Comparison of ENCODE assay signal across 15 cellular contexts in genomic region chr6:31053187-31053586, GRCh38. TPM values are rescaled to one million over a fixed set of nuclear protein-coding genes. Genes with fewer than 3 reads are reported as not detected.
DNase-seq lines count a peak whose midpoint lies in the region; ATAC-seq, FAIRE-seq and TF ChIP-seq lines count a peak whose summit lies in the region.
"Not testable (repeated sequence)": the region's sequence is repeated elsewhere in the genome, so short reads cannot be mapped to it uniquely, and the experiment has no call there.
"Had no signal": no experiment of that assay in that cellular context is flagged by ENCODE, and none has a peak within 500 bp of the region (broad histone marks: within the 10 kb centered on the region; RNA-seq: fewer than 3 reads in every experiment).

No MANE protein-coding gene starts in this region.

- not testable (repeated sequence) for TF ChIP-seq POLR2A in GM12891 (IDR thresholded peaks at IDR 0.05; ENCODE audit: low read depth, low read length)
- TF ChIP-seq POLR2A in GM12878 (IDR thresholded peaks at IDR 0.05; ENCODE audit: low read depth, low read length) = peak; percentile 29; the same call in 1 of the 2 replicates

- SMC1A ChIA-PET in GM12878 (lab: Charles Lee; ENCODE audit: uncharacterized antibody, unreplicated experiment) = not testable (repeated sequence)

- WGBS in GM12878 (ENCODE audit: insufficient coverage, insufficient replicate concordance, low lambda C conversion rate, missing lambda C conversion rate) = 0% methylated on average over 4 of the region's 4 CpGs

- H3K4me1 Mint-ChIP-seq in GM23338 = peaks cover 10% of the 10 kb centered on the region
- H3K4me1 Mint-ChIP-seq in T-helper 17 cell = not testable (repeated sequence)
- peaks cover 11% of the 10 kb centered on the region for H3K4me1 Mint-ChIP-seq in memory B cell
- peaks cover 15% of the 10 kb centered on the region for H3K4me1 Mint-ChIP-seq in stimulated activated memory B cell treated with anti-CD40 and anti-IgM and Interleukin-4, amounts not matched to agents 10 μg/mL and 1 μg/mL and 100 μg/mL, for 72 hours

- DNase-seq in GM10248 (ENCODE audit: extremely low spot score) = peak; percentile 35
- not testable (repeated sequence) for DNase-seq in GM12891 (ENCODE audit: insufficient read length, low spot score); GM23338 (ENCODE audit: low spot score); T-helper 17 cell; GM12878 (ENCODE audit: low read depth, low spot score); memory B cell (ENCODE audit: low spot score in 2 of 2)

- not testable (repeated sequence) for H3K9me2 ChIP-seq in GM23338 (ENCODE audit: insufficient read depth)

- CTCF ChIA-PET in GM10248 (lab: Yijun Ruan, JAX) = interaction anchor here (1.0 to 3.3 kb wide), 7 partner anchors 9 to 105 kb away, joined by 4 to 10 read pairs (median 5); no protein-coding TSS in a partner anchor
- CTCF ChIA-PET in GM12878 (lab: Yijun Ruan, JAX) = interaction anchor here (0.7 to 1.0 kb wide), 3 partner anchors 9 to 26 kb away, joined by 3 to 4 read pairs (median 4); no protein-coding TSS in a partner anchor

- H3K27ac ChIP-seq in BLaER1 = peak overlapping the region; percentile 67
- H3K27ac ChIP-seq in GM23338 (ENCODE audit: low read depth); GM12878 (ENCODE audit: control insufficient read depth, insufficient read depth): not testable (repeated sequence)

- FAIRE-seq in GM12891 (lab: Jason Lieb, UNC); GM12878 (lab: Jason Lieb, UNC): not testable (repeated sequence)

- peak overlapping the region; percentile 77 for H3K4me2 ChIP-seq in BLaER1
- not testable (repeated sequence) for H3K4me2 ChIP-seq in GM23338
- peak overlapping the region; percentile 38; the same call in 1 of the 2 replicates for H3K4me2 ChIP-seq in GM12878 (ENCODE audit: control insufficient read depth, insufficient read depth)

- ATAC-seq in GM23338; T-helper 17 cell; stimulated activated memory B cell treated with anti-CD40 and anti-IgM and Interleukin-4, amounts not matched to agents 10 μg/mL and 1 μg/mL and 100 μg/mL, for 72 hours: not testable (repeated sequence)
- peak; percentile 44 for ATAC-seq in GM12878
- peak; percentile 63 for ATAC-seq in memory B cell (ENCODE audit: low read depth)

- H3K4me3 ChIP-seq in BLaER1 (peak overlapping the region; percentile 61), GM12878 (peak overlapping the region; percentile 48)
- H3K4me3 ChIP-seq in GM23338 = not testable (repeated sequence)

- H3K36me3 ChIP-seq in BLaER1 = peaks cover 30% of the 10 kb centered on the region
- not testable (repeated sequence) for H3K36me3 ChIP-seq in GM23338 (ENCODE audit: insufficient read depth); GM12878 (ENCODE audit: control insufficient read depth in 2 of 2, insufficient read depth in 2 of 2, low read length in 1 of 2)

- not testable (repeated sequence) for TF ChIP-seq RAD21 in GM12878 (IDR thresholded peaks at IDR 0.05; ENCODE audit: insufficient read depth, low read depth, low read length)

- H3K27me3 ChIP-seq in BLaER1; GM23338 (ENCODE audit: insufficient read depth); GM12878 (replicated peaks in 1 of 2; ENCODE audit: control insufficient read depth in 2 of 2, insufficient read depth in 2 of 2, low read length in 1 of 2): not testable (repeated sequence)

- not testable (repeated sequence) for H3K4me3 Mint-ChIP-seq in GM23338, T-helper 17 cell
- H3K4me3 Mint-ChIP-seq in memory B cell = peak overlapping the region; percentile 11
- H3K4me3 Mint-ChIP-seq in stimulated activated memory B cell treated with anti-CD40 and anti-IgM and Interleukin-4, amounts not matched to agents 10 μg/mL and 1 μg/mL and 100 μg/mL, for 72 hours = peak overlapping the region; percentile 16

- peaks cover 22% of the 10 kb centered on the region for H3K4me1 ChIP-seq in BLaER1
- H3K4me1 ChIP-seq in GM23338 (ENCODE audit: insufficient read depth); GM12878 (ENCODE audit: control insufficient read depth, insufficient read depth, low read length): not testable (repeated sequence)

- not testable (repeated sequence) for TF ChIP-seq CTCF in GM10248 (IDR thresholded peaks at IDR 0.05; ENCODE audit: control extremely low read depth, extremely low read depth, low read depth, missing control alignments); GM23338 (conservative IDR thresholded peaks at IDR 0.05; ENCODE audit: low read depth in 2 of 2); GM12878 (IDR thresholded peaks at IDR 0.05 in 2 of 3, conservative IDR thresholded peaks at IDR 0.05 in 1 of 3; ENCODE audit: control insufficient read depth in 2 of 3, extremely low read depth in 1 of 3, insufficient read depth in 1 of 3, low read depth in 3 of 3, low read length in 3 of 3)

- H3K9me3 ChIP-seq in BLaER1 = peaks cover 43% of the 10 kb centered on the region
- not testable (repeated sequence) for H3K9me3 ChIP-seq in T-helper 17 cell (ENCODE audit: control insufficient read depth, low read length, poor library complexity, severe bottlenecking); GM12878 (replicated peaks; ENCODE audit: control insufficient read depth, insufficient read depth, low read length)

- not testable (repeated sequence) for H3K79me2 ChIP-seq in GM23338 (replicated peaks; ENCODE audit: insufficient read depth); GM12878 (ENCODE audit: control insufficient read depth, insufficient read depth, low read length)

- in situ Hi-C loops in GM12878 (cut with MboI) = not testable (repeated sequence)

- H3F3A ChIP-seq in GM23338 (replicated peaks; ENCODE audit: low read depth) = not testable (repeated sequence)

- H2AFZ ChIP-seq in GM23338 (0 out of 2 replicates have a peak overlapping the region, but pooled peaks have one; percentile 23), GM12878 (ENCODE audit: control insufficient read depth, low read depth, low read length) (peak overlapping the region; percentile 16; the same call in 1 of the 2 replicates)

- intact Hi-C loops in GM12878 (cut with micrococcal nuclease; ENCODE audit: unreplicated experiment) = not testable (repeated sequence)

- not testable (repeated sequence) for H3K27ac Mint-ChIP-seq in GM23338, memory B cell
- peak overlapping the region; percentile 47 for H3K27ac Mint-ChIP-seq in T-helper 17 cell
- peak overlapping the region; percentile 50 for H3K27ac Mint-ChIP-seq in stimulated activated memory B cell treated with anti-CD40 and anti-IgM and Interleukin-4, amounts not matched to agents 10 μg/mL and 1 μg/mL and 100 μg/mL, for 72 hours

- peak overlapping the region; percentile 53; the same call in 1 of the 2 replicates for H3K9ac ChIP-seq in BLaER1
- not testable (repeated sequence) for H3K9ac ChIP-seq in GM12878 (ENCODE audit: control insufficient read depth, insufficient read depth, low read length)

- not testable (repeated sequence) for H3K9me3 Mint-ChIP-seq in GM23338; memory B cell; stimulated activated memory B cell treated with anti-CD40 and anti-IgM and Interleukin-4, amounts not matched to agents 10 μg/mL and 1 μg/mL and 100 μg/mL, for 72 hours

- not testable (repeated sequence) for H3K36me3 Mint-ChIP-seq in GM23338 (ENCODE audit: low read depth); T-helper 17 cell (ENCODE audit: low read depth); memory B cell; stimulated activated memory B cell treated with anti-CD40 and anti-IgM and Interleukin-4, amounts not matched to agents 10 μg/mL and 1 μg/mL and 100 μg/mL, for 72 hours

- RAD21 ChIA-PET in GM12878 (lab: Charles Lee; ENCODE audit: unreplicated experiment) = not testable (repeated sequence)

- not testable (repeated sequence) for H3K27me3 Mint-ChIP-seq in GM23338 (ENCODE audit: insufficient read depth, low read depth, poor library complexity)
- H3K27me3 Mint-ChIP-seq in T-helper 17 cell (peaks cover 71% of the 10 kb centered on the region), memory B cell (peaks cover 18% of the 10 kb centered on the region)
- H3K27me3 Mint-ChIP-seq in stimulated activated memory B cell treated with anti-CD40 and anti-IgM and Interleukin-4, amounts not matched to agents 10 μg/mL and 1 μg/mL and 100 μg/mL, for 72 hours = peaks cover 49% of the 10 kb centered on the region

- BruUV-seq in GM12878 (replicated peaks; lab: Mats Ljungman, UMichigan) = not testable (repeated sequence)

- not testable (repeated sequence) for H4K20me1 ChIP-seq in BLaER1; GM23338 (replicated peaks; ENCODE audit: insufficient read depth); GM12878 (ENCODE audit: control insufficient read depth, insufficient read depth)

- POLR2A ChIA-PET in GM10248 (lab: Yijun Ruan, JAX) = interaction anchor here (0.5 kb wide), 1 partner anchor 148 kb away, joined by 4 read pairs; no protein-coding TSS in a partner anchor
- POLR2A ChIA-PET in GM12878 (lab: Charles Lee) = not testable (repeated sequence)

- TF ChIP-seq EP300 in GM12878 (IDR thresholded peaks at IDR 0.05; ENCODE audit: borderline replicate concordance in 1 of 2, control insufficient read depth in 1 of 2, low read depth in 2 of 2, low read length in 2 of 2) = not testable (repeated sequence)

RNA-seq across cellular contexts. Expression of gene MUC22, which starts 42.9 kb away (rescaled TPM):
- polyA plus RNA-seq in GM12891 (2012; ENCODE audit: low read depth, missing spikeins) = 0.01 TPM
- total RNA-seq in GM23338 (2014; rRNA removed; shearing (Covaris generic)) = not detected in 2 replicates
- polyA plus RNA-seq in GM23338 (2016; fragmentation: Nextera tagmentation; extraction: Ambion mirVana) (not detected in 2 replicates), GM12878 (2011; rRNA removed) (not detected in 2 replicates), GM12878 (2014; fragmentation: Illumina TruSeq; extraction: Trizol) (0.06 TPM in 2 replicates), GM12878 (2014; fragmentation: Nextera tagmentation; extraction: Ambion mirVana) (under 1 TPM in 1 of 2 experiments, not detected in 1; 0.06 TPM), GM12878 (2014; rRNA removed) (0.01 and 0.03 TPM in 2 replicates), GM12878 (2016; fragmentation: Nextera tagmentation; extraction: Ambion mirVana) (not detected)
- total RNA-seq in T-helper 17 cell (not detected), GM12878 (2014; rRNA removed) (under 0.01 TPM in 2 replicates), GM12878 (2014; rRNA removed; fragmentation: Illumina TruSeq; extraction: Trizol) (0.09 TPM in 1 of 2 replicates, not detected in the other), GM12878 (2021) (0.03 TPM in 1 of 2 replicates, not detected in the other)
- not detected in 2 replicates for total RNA-seq in GM12878 (2013; cell fraction: nucleolus; rRNA removed)
- not detected for polyA plus RNA-seq in GM12878 (2011; ENCODE audit: low read depth)
- polyA plus RNA-seq in GM12878 (2011; cell fraction: cytosol; rRNA removed) = not detected in 2 replicates
- not detected in 2 replicates for polyA plus RNA-seq in GM12878 (2011; cell fraction: nucleus; rRNA removed)
- polyA plus RNA-seq in GM12878 (2012) = not detected in 2 replicates
- polyA minus RNA-seq in GM12878 (2011; rRNA and poly(A)+ RNA removed) = not detected in 2 replicates
- not detected in 2 replicates for polyA minus RNA-seq in GM12878 (2011; cell fraction: cytosol; rRNA and poly(A)+ RNA removed)
- polyA minus RNA-seq in GM12878 (2011; cell fraction: nucleus; rRNA and poly(A)+ RNA removed) = not detected in 2 replicates
- total RNA-seq: A673; Caco-2; CD4-positive, alpha-beta T cell; H1; H9; IMR-90 had no signal
- polyA plus RNA-seq: AG04450 had no signal

RNA-seq across cellular contexts. Expression of gene C6orf15, which starts 59.2 kb away (rescaled TPM):
- polyA plus RNA-seq in GM12891 (2012; ENCODE audit: low read depth, missing spikeins) = not detected
- total RNA-seq in GM23338 (2014; rRNA removed; shearing (Covaris generic)) = not detected in 2 replicates
- not detected in 2 replicates for polyA plus RNA-seq in GM23338 (2016; fragmentation: Nextera tagmentation; extraction: Ambion mirVana)
- total RNA-seq in T-helper 17 cell = not detected
- total RNA-seq in GM12878 (2013; cell fraction: nucleolus; rRNA removed) = not detected in 2 replicates
- total RNA-seq in GM12878 (2014; rRNA removed) = not detected in 2 replicates
- not detected in 2 replicates for total RNA-seq in GM12878 (2014; rRNA removed; fragmentation: Illumina TruSeq; extraction: Trizol)
- total RNA-seq in GM12878 (2021) = not detected in 2 replicates
- polyA plus RNA-seq in GM12878 (2011; ENCODE audit: low read depth) = not detected
- not detected in 2 replicates for polyA plus RNA-seq in GM12878 (2011; rRNA removed)
- not detected in 2 replicates for polyA plus RNA-seq in GM12878 (2011; cell fraction: cytosol; rRNA removed)
- not detected in 2 replicates for polyA plus RNA-seq in GM12878 (2011; cell fraction: nucleus; rRNA removed)
- polyA plus RNA-seq in GM12878 (2012) = not detected in 2 replicates
- polyA plus RNA-seq in GM12878 (2014; fragmentation: Illumina TruSeq; extraction: Trizol) = not detected in 2 replicates
- not detected for polyA plus RNA-seq in GM12878 (2014; fragmentation: Nextera tagmentation; extraction: Ambion mirVana)
- not detected in 2 replicates for polyA plus RNA-seq in GM12878 (2014; rRNA removed)
- not detected for polyA plus RNA-seq in GM12878 (2016; fragmentation: Nextera tagmentation; extraction: Ambion mirVana)
- polyA minus RNA-seq in GM12878 (2011; rRNA and poly(A)+ RNA removed) = not detected in 2 replicates
- not detected in 2 replicates for polyA minus RNA-seq in GM12878 (2011; cell fraction: cytosol; rRNA and poly(A)+ RNA removed)
- polyA minus RNA-seq in GM12878 (2011; cell fraction: nucleus; rRNA and poly(A)+ RNA removed) = not detected in 2 replicates
- total RNA-seq: A673; Caco-2; CD4-positive, alpha-beta T cell; H1; H9; IMR-90 had no signal
- polyA plus RNA-seq: AG04450, H1, IMR-90 had no signal
